ENCODE assay signal across 8 cellular contexts in the genomic region with DNA sequence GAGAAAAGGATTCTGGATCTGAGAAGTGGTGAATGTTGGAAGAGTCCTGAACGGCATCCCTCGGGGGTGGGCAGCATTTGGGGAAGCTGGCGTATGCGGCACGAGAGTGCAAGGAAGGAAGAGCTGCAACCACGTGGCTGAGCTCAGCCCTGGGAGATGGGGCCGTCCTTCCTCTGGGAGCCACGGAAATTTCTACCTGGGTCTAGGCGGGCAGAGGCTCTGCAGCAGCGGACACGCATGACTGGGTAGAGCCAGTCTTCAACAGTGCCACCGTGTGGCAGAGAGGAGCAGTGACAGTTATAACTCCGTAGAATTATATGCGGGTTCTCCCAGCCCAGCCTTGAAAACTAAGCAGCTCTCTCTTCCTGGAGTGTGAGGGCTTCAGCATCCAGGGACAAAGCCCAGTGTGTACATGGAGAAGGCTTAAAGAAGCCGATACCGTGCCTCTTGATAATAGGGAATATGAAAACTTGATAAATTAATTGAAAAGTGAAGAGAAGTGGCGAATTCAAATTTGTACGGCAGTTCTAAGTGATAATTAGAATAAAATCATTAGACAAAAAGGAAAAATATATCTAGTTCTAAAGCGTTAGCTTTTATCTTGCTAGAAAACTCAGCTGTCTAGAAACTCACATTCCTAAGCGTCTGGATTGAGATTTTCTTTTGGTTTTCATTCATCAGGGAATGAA.
DNase-seq lines count a peak whose midpoint lies in the region; ATAC-seq, FAIRE-seq and TF ChIP-seq lines count a peak whose summit lies in the region.

No MANE protein-coding gene starts in this region.

- POLR2A ChIA-PET in SK-N-SH (lab: Yijun Ruan, JAX), result no interaction called here
- POLR2A ChIA-PET in activated naive CD8-positive, alpha-beta T cell treated with anti-CD3 and anti-CD28 coated beads, Interleukin-2, amount 10 ng/mL, durations not matched to agents 7 days and 5 days (lab: Charles Lee), result no interaction called here

- peak; percentile 77 for FAIRE-seq in H54 (lab: Jason Lieb, UNC)

- TF ChIP-seq POLR2A in H54 (IDR thresholded peaks at IDR 0.05; ENCODE audit: low read depth, low read length), result no peak

- H3K27ac ChIP-seq in MM.1S (ENCODE audit: low read length), result no peak overlapping the region
- no peak overlapping the region for H3K27ac ChIP-seq in SK-N-SH (ENCODE audit: low read depth in 2 of 2, low read length in 1 of 2)

- ATAC-seq in activated naive CD8-positive, alpha-beta T cell treated with anti-CD3 and anti-CD28 coated beads, Interleukin-2, amount 10 ng/mL, durations not matched to agents 7 days and 5 days (ENCODE audit: low read depth), result peak; percentile 78
- peak; percentile 99 for ATAC-seq in left ventricle myocardium superior

- H3K4me3 ChIP-seq in MM.1S (ENCODE audit: low read length) (no peak overlapping the region), SK-N-SH (ENCODE audit: low read depth in 2 of 2, low read length in 1 of 2) (peak overlapping the region in 1 of 2 experiments; percentile 18; a peak in 1 of 4 replicates)

- H3K79me2 ChIP-seq in MM.1S (ENCODE audit: low read length) (no peaks in the 10 kb centered on the region), SK-N-SH (ENCODE audit: insufficient read depth) (no peaks in the 10 kb centered on the region)

- H3K4me2 ChIP-seq in MM.1S (ENCODE audit: low read depth, low read length) (no peak overlapping the region), SK-N-SH (no peak overlapping the region)

- TF ChIP-seq EP300 in SK-N-SH (IDR thresholded peaks at IDR 0.05; ENCODE audit: borderline replicate concordance in 1 of 2, low read depth in 1 of 2, low read length in 1 of 2), result no peak

- no peaks in the 10 kb centered on the region for H3K27me3 ChIP-seq in MM.1S (replicated peaks; ENCODE audit: insufficient read depth, low read length)
- peaks cover 20% of the 10 kb centered on the region; the same call in 1 of the 2 replicates for H3K27me3 ChIP-seq in SK-N-SH (ENCODE audit: insufficient read depth)

- H3K4me1 ChIP-seq in ES-I3 (ENCODE audit: insufficient read depth, low read length) (no peaks in the 10 kb centered on the region), MM.1S (ENCODE audit: low read length) (no peaks in the 10 kb centered on the region), SK-N-SH (ENCODE audit: control insufficient read depth in 1 of 2, insufficient read depth in 2 of 2, low read depth in 1 of 2, low read length in 1 of 2) (no peaks in the 10 kb centered on the region)

- H3K9me2 ChIP-seq in MM.1S (replicated peaks; ENCODE audit: insufficient read depth, low read length) (no peaks in the 10 kb centered on the region), SK-N-SH (no peaks in the 10 kb centered on the region)

- H3K9me3 Mint-ChIP-seq in activated naive CD8-positive, alpha-beta T cell treated with anti-CD3 and anti-CD28 coated beads, Interleukin-2, amount 10 ng/mL, durations not matched to agents 7 days and 5 days, result no peaks in the 10 kb centered on the region

- peaks cover 20% of the 10 kb centered on the region for H3K27me3 Mint-ChIP-seq in activated naive CD8-positive, alpha-beta T cell treated with anti-CD3 and anti-CD28 coated beads, Interleukin-2, amount 10 ng/mL, durations not matched to agents 7 days and 5 days

- H3K9me3 ChIP-seq in ES-I3 (ENCODE audit: control insufficient read depth, insufficient read depth, low read length) (no peaks in the 10 kb centered on the region), MM.1S (replicated peaks; ENCODE audit: insufficient read depth, low read length) (no peaks in the 10 kb centered on the region), SK-N-SH (no peaks in the 10 kb centered on the region)

- H3K4me1 Mint-ChIP-seq in activated naive CD8-positive, alpha-beta T cell treated with anti-CD3 and anti-CD28 coated beads, Interleukin-2, amount 10 ng/mL, durations not matched to agents 7 days and 5 days, result no peaks in the 10 kb centered on the region

- DNase-seq in H54 (ENCODE audit: insufficient read length, low spot score) (peak; percentile 28), MM.1S (peak; percentile 31), SK-N-SH (peak; percentile 61), left ventricle myocardium superior (peak; percentile 75), putamen (ENCODE audit: low spot score) (peak; percentile 70), cortex of kidney (lab: John Stamatoyannopoulos, UW) (no peak)
- peak; percentile 47 for DNase-seq in activated naive CD8-positive, alpha-beta T cell treated with anti-CD3 and anti-CD28 coated beads, Interleukin-2, amount 10 ng/mL, durations not matched to agents 7 days and 5 days

- 4% methylated on average over 19 of the region's 20 CpGs for WGBS in SK-N-SH (ENCODE audit: low lambda C conversion rate)

- H3F3A ChIP-seq in MM.1S (ENCODE audit: insufficient read depth, low read length) (no peaks in the 10 kb centered on the region), SK-N-SH (replicated peaks; ENCODE audit: insufficient read depth) (no peaks in the 10 kb centered on the region)

- CTCF ChIA-PET in SK-N-SH (lab: Yijun Ruan, JAX), result interaction anchor here (0.6 to 3.2 kb wide), 21 partner anchors 10 to 561 kb away, joined by 3 to 26 read pairs (median 6); no protein-coding TSS in a partner anchor

- peak; percentile 55 for TF ChIP-seq RAD21 in SK-N-SH (IDR thresholded peaks at IDR 0.05; ENCODE audit: low read length)

- H3K36me3 ChIP-seq in ES-I3 (ENCODE audit: insufficient read depth, low read length), result no peaks in the 10 kb centered on the region
- no peaks in the 10 kb centered on the region for H3K36me3 ChIP-seq in MM.1S (replicated peaks; ENCODE audit: insufficient read depth, low read length)
- no peaks in the 10 kb centered on the region for H3K36me3 ChIP-seq in SK-N-SH (replicated peaks in 1 of 2; ENCODE audit: control insufficient read depth in 1 of 2, insufficient read depth in 2 of 2, low read length in 1 of 2)

- H2AFZ ChIP-seq in MM.1S (ENCODE audit: low read length) (no peak overlapping the region), SK-N-SH (ENCODE audit: low read depth) (no peak overlapping the region)

- H3K9ac ChIP-seq in ES-I3 (ENCODE audit: low read depth, low read length) (peak overlapping the region; percentile 31; the same call in 1 of the 2 replicates), MM.1S (ENCODE audit: low read length) (no peak overlapping the region), SK-N-SH (no peak overlapping the region)

- H3K4me3 Mint-ChIP-seq in activated naive CD8-positive, alpha-beta T cell treated with anti-CD3 and anti-CD28 coated beads, Interleukin-2, amount 10 ng/mL, durations not matched to agents 7 days and 5 days, result no peak overlapping the region

- intact Hi-C loops in left ventricle myocardium superior (cut with micrococcal nuclease), result no loop called here

- TF ChIP-seq CTCF in MM.1S (IDR thresholded peaks at IDR 0.05; ENCODE audit: low read length), result peak; percentile 55
- TF ChIP-seq CTCF in SK-N-SH (IDR thresholded peaks at IDR 0.05), result peak; percentile 78

- H4K20me1 ChIP-seq in MM.1S (ENCODE audit: insufficient read depth, low read length) (no peaks in the 10 kb centered on the region), SK-N-SH (ENCODE audit: insufficient read depth) (no peaks in the 10 kb centered on the region)

- H3K36me3 Mint-ChIP-seq in activated naive CD8-positive, alpha-beta T cell treated with anti-CD3 and anti-CD28 coated beads, Interleukin-2, amount 10 ng/mL, durations not matched to agents 7 days and 5 days, result no peaks in the 10 kb centered on the region

- no peak overlapping the region for H3K27ac Mint-ChIP-seq in activated naive CD8-positive, alpha-beta T cell treated with anti-CD3 and anti-CD28 coated beads, Interleukin-2, amount 10 ng/mL, durations not matched to agents 7 days and 5 days

TF ChIP-seq in SK-N-SH, 30 proteins besides CTCF, POLR2A, EP300 and RAD21:
- TF ChIP-seq EZH2phosphoT487 (IDR thresholded peaks at IDR 0.05; ENCODE audit: borderline replicate concordance, low read depth) (no peak), NRF1 (IDR thresholded peaks at IDR 0.05; ENCODE audit: low read depth, low read length) (0 out of 2 replicates have a peak, but pooled peaks have one; percentile 5), SMC3 (IDR thresholded peaks at IDR 0.05; ENCODE audit: low read depth, low read length) (peak; percentile 71)
